In the genomic region with DNA sequence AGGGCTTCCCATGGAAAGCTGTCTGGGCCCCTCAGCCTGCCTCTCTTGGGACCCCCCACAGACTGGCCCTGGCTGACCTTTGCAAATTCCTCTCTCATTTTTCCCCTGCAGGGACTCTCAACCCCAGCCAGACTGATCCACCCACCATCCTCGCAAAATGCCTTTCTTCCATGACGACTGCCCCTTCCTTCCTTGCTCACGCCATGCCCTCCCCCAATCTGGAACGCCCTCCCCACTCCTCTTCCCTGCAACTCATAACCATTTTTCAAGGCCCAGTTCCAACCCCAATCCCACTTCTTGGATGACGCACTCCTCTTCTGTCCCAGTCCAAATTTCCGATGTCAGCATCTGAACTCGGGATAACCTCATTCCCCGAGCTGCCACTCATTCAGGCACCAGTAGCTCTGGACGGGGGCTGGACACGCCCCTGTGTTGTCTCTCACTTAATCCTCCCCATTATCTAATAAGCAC, we compare ENCODE assay signal across 23 cellular contexts. TPM values are rescaled to one million over a fixed set of nuclear protein-coding genes. Genes with fewer than 3 reads are reported as not detected.
DNase-seq lines count a peak whose midpoint lies in the region; ATAC-seq and TF ChIP-seq lines count a peak whose summit lies in the region.
"Had no signal": no experiment of that assay in that cellular context is flagged by ENCODE, and none has a peak within 500 bp of the region (broad histone marks: within the 10 kb centered on the region; RNA-seq: fewer than 3 reads in every experiment).

No MANE protein-coding gene starts in this region.

- no peaks in the 10 kb centered on the region for H3K36me3 ChIP-seq in endodermal cell (ENCODE audit: control insufficient read depth, insufficient read depth, low read length)
- no peaks in the 10 kb centered on the region for H3K36me3 ChIP-seq in mesenchymal stem cell (ENCODE audit: control insufficient read depth in 1 of 2, insufficient read depth in 2 of 2, low read depth in 1 of 2, low read length in 2 of 2)
- no peaks in the 10 kb centered on the region for H3K36me3 ChIP-seq in trophoblast cell (ENCODE audit: control insufficient read depth in 1 of 2, insufficient read depth in 2 of 2, low read length in 2 of 2)
- H3K36me3 ChIP-seq: BLaER1, cardiac muscle cell, SJCRH30 had no signal

- H4K8ac ChIP-seq in mesenchymal stem cell (ENCODE audit: low read length) (no peak overlapping the region), trophoblast cell (ENCODE audit: low read depth, low read length) (no peak overlapping the region)

- no peaks in the 10 kb centered on the region for H3K79me2 ChIP-seq in trophoblast cell (ENCODE audit: control insufficient read depth, insufficient read depth, low read length, poor library complexity)
- H3K79me2 ChIP-seq: hepatocyte had no signal

- no peak overlapping the region for H3K14ac ChIP-seq in mesenchymal stem cell (ENCODE audit: low read length in 2 of 2)
- no peak overlapping the region for H3K14ac ChIP-seq in trophoblast cell (ENCODE audit: low read length)

- H2AK5ac ChIP-seq in mesenchymal stem cell (ENCODE audit: low read length, severe bottlenecking) (no peak overlapping the region), trophoblast cell (ENCODE audit: low read length) (no peak overlapping the region)

- 43 to 78% methylated on average over 9 to 10 of the region's 10 CpGs for WGBS in endodermal cell (ENCODE audit: insufficient coverage in 1 of 2, insufficient read length in 1 of 2), 2 experiments
- 78% methylated on average over 8 of the region's 10 CpGs for WGBS in mesenchymal stem cell
- WGBS in trophoblast cell (ENCODE audit: extremely low coverage, insufficient coverage, insufficient read length), result no CpG with 5 or more reads among the region's 10 CpGs

- peak overlapping the region; percentile 96 for H3K27ac ChIP-seq in endodermal cell (ENCODE audit: low read depth, low read length)
- H3K27ac ChIP-seq in mesenchymal stem cell (ENCODE audit: low read length, poor library complexity, severe bottlenecking), result no peak overlapping the region
- peak overlapping the region; percentile 75 for H3K27ac ChIP-seq in temporal lobe (ENCODE audit: low read depth, low read length)
- H3K27ac ChIP-seq in trophoblast cell (ENCODE audit: low read depth, low read length), result no peak overlapping the region
- H3K27ac ChIP-seq: BLaER1, cardiac muscle cell, hepatocyte, PC-9, SJCRH30 had no signal

- peaks cover 11% of the 10 kb centered on the region for H3K4me1 Mint-ChIP-seq in endodermal cell

- no peak overlapping the region for H3K18ac ChIP-seq in mesenchymal stem cell (ENCODE audit: low read depth in 1 of 2, low read length in 2 of 2)
- no peak overlapping the region for H3K18ac ChIP-seq in trophoblast cell (ENCODE audit: low read length)

- no peak overlapping the region for H3K4me3 Mint-ChIP-seq in endodermal cell

- no peak overlapping the region for H2BK120ac ChIP-seq in mesenchymal stem cell (ENCODE audit: low read depth, low read length)
- H2BK120ac ChIP-seq in trophoblast cell (ENCODE audit: insufficient read depth, low read length, poor library complexity), result no peak overlapping the region

- no peak overlapping the region for H2BK5ac ChIP-seq in mesenchymal stem cell (ENCODE audit: low read depth, low read length, poor library complexity, severe bottlenecking)
- no peak overlapping the region for H2BK5ac ChIP-seq in trophoblast cell (ENCODE audit: low read depth, low read length, poor library complexity)

- H4K12ac ChIP-seq in trophoblast cell (ENCODE audit: low read depth, low read length), result no peak overlapping the region

- H3K4me1 ChIP-seq in endodermal cell (ENCODE audit: control insufficient read depth, insufficient read depth, low read length) (no peaks in the 10 kb centered on the region), mesenchymal stem cell (ENCODE audit: control insufficient read depth, insufficient read depth, low read depth, low read length) (peaks cover 2% of the 10 kb centered on the region), trophoblast cell (ENCODE audit: control insufficient read depth in 1 of 2, insufficient read depth in 2 of 2, low read length in 2 of 2) (peaks cover 0 to 2% of the 10 kb centered on the region in 2 experiments)

- ATAC-seq in Right ventricle myocardium inferior, result peak; percentile 24
- ATAC-seq in GM21529 (IDR thresholded peaks at IDR 0.05; ENCODE audit: unreplicated experiment), result no peak

- intact Hi-C loops in Right ventricle myocardium inferior (cut with DNase I), result no loop called here
- intact Hi-C loops in cardiac septum (cut with DNase I), result no loop called here

- H3K4ac ChIP-seq in mesenchymal stem cell (ENCODE audit: low read depth in 1 of 2, low read length in 2 of 2) (no peak overlapping the region), trophoblast cell (ENCODE audit: low read depth, low read length) (no peak overlapping the region)

- TF ChIP-seq CTCF in endodermal cell (conservative IDR thresholded peaks at IDR 0.05), result no peak

- DNase-seq in Right ventricle myocardium inferior (ENCODE audit: missing footprints), result no peak
- DNase-seq in cardiac septum (ENCODE audit: low spot score), result no peak
- no peak for DNase-seq in endodermal cell
- DNase-seq in mesenchymal stem cell, result no peak
- no peak for DNase-seq in NCI-H1436 treated with DMSO at 0.1 percent for 48 hours (lab: John Stamatoyannopoulos, UW)
- no peak for DNase-seq in trophoblast cell
- DNase-seq: effector CD8-positive, alpha-beta T cell; NCI-H1417 treated with DMSO at 0.1 percent for 48 hours; NCI-H2171 treated with DMSO at 0.1 percent for 48 hours; NCI-H748 treated with DMSO at 0.1 percent for 48 hours; PC-9 had no signal

- H4K91ac ChIP-seq in mesenchymal stem cell (ENCODE audit: low read length), result no peak overlapping the region
- H4K91ac ChIP-seq in trophoblast cell (ENCODE audit: low read depth, low read length), result no peak overlapping the region

- H3K27me3 ChIP-seq in endodermal cell (ENCODE audit: control insufficient read depth, insufficient read depth, low read length, poor library complexity, severe bottlenecking), result peaks cover 20% of the 10 kb centered on the region
- peaks cover 40 to 72% of the 10 kb centered on the region in 2 experiments for H3K27me3 ChIP-seq in mesenchymal stem cell (ENCODE audit: control insufficient read depth in 1 of 2, insufficient read depth in 1 of 2, low read length in 2 of 2)
- peaks cover 10% of the 10 kb centered on the region for H3K27me3 ChIP-seq in trophoblast cell (ENCODE audit: insufficient read depth, low read length)
- H3K27me3 ChIP-seq: BLaER1, cardiac muscle cell had no signal

- no peaks in the 10 kb centered on the region for H3K36me3 Mint-ChIP-seq in endodermal cell (ENCODE audit: low read depth)

- H3K9ac ChIP-seq in endodermal cell (ENCODE audit: extremely low read depth, low read length, poor library complexity, severe bottlenecking) (no peak overlapping the region), mesenchymal stem cell (ENCODE audit: low read length) (peak overlapping the region; percentile 50), trophoblast cell (ENCODE audit: low read length) (no peak overlapping the region)
- H3K9ac ChIP-seq: BLaER1 had no signal

- no peaks in the 10 kb centered on the region for H3K79me1 ChIP-seq in mesenchymal stem cell (replicated peaks; ENCODE audit: low read length, poor library complexity, severe bottlenecking)
- no peaks in the 10 kb centered on the region for H3K79me1 ChIP-seq in trophoblast cell (ENCODE audit: low read length)

- H3K23ac ChIP-seq in mesenchymal stem cell (ENCODE audit: low read length in 2 of 2) (no peak overlapping the region), trophoblast cell (ENCODE audit: low read length) (no peak overlapping the region)

- H3K9me3 ChIP-seq in endodermal cell (ENCODE audit: control insufficient read depth, low read length) (no peaks in the 10 kb centered on the region), mesenchymal stem cell (ENCODE audit: control insufficient read depth, low read length) (no peaks in the 10 kb centered on the region), trophoblast cell (ENCODE audit: insufficient read depth, low read depth, low read length) (no peaks in the 10 kb centered on the region)
- H3K9me3 ChIP-seq: SJCRH30 had no signal

- H3K4me3 ChIP-seq in endodermal cell (ENCODE audit: low read length) (no peak overlapping the region), mesenchymal stem cell (ENCODE audit: insufficient read depth in 1 of 2, low read depth in 1 of 2, low read length in 2 of 2) (peak overlapping the region in 1 of 2 experiments; percentile 57), trophoblast cell (ENCODE audit: low read depth, low read length) (no peak overlapping the region)
- H3K4me3 ChIP-seq: BLaER1, cardiac muscle cell, hepatocyte, PC-9, SJCRH30 had no signal

- H3K27me3 Mint-ChIP-seq in endodermal cell (ENCODE audit: insufficient read depth), result peaks cover 29% of the 10 kb centered on the region

- H2AFZ ChIP-seq in mesenchymal stem cell (ENCODE audit: low read depth, low read length) (no peak overlapping the region), trophoblast cell (ENCODE audit: insufficient read depth, low read length, poor library complexity) (no peak overlapping the region)
- H2AFZ ChIP-seq: hepatocyte, PC-9 had no signal

- no peak overlapping the region for H2BK12ac ChIP-seq in mesenchymal stem cell (ENCODE audit: low read length in 2 of 2)
- H2BK12ac ChIP-seq in trophoblast cell (ENCODE audit: low read length), result no peak overlapping the region

- no peaks in the 10 kb centered on the region for H3K9me3 Mint-ChIP-seq in endodermal cell

- H3K4me2 ChIP-seq in mesenchymal stem cell (ENCODE audit: low read length, poor library complexity, severe bottlenecking), result no peak overlapping the region
- no peak overlapping the region for H3K4me2 ChIP-seq in trophoblast cell (ENCODE audit: low read length)
- H3K4me2 ChIP-seq: hepatocyte, PC-9 had no signal

- no peak overlapping the region for H3K27ac Mint-ChIP-seq in endodermal cell
- H3K27ac Mint-ChIP-seq: progenitor cell of endocrine pancreas had no signal

- no peak overlapping the region for H2BK15ac ChIP-seq in mesenchymal stem cell (ENCODE audit: low read depth, poor library complexity, severe bottlenecking)

RNA-seq across cellular contexts. Expression of a gene that starts 1.3 kb away (rescaled TPM):
- total RNA-seq in Right ventricle myocardium inferior, result not detected
- not detected for total RNA-seq in cardiac septum
- not detected for total RNA-seq in endodermal cell
- polyA plus RNA-seq in endodermal cell (2013, experiment 1 of 2), result 0.89 TPM
- polyA plus RNA-seq in endodermal cell (2013, experiment 2 of 2), result 0.50 TPM
- polyA plus RNA-seq in mesenchymal stem cell (2013, experiment 1 of 2), result not detected
- polyA plus RNA-seq in mesenchymal stem cell (2013, experiment 2 of 2), result not detected
- 0.25 TPM for total RNA-seq in temporal lobe
- not detected in 2 replicates for polyA plus RNA-seq in trophoblast cell (2013)
- total RNA-seq: cardiac muscle cell, fibroblast of lung, G401, hepatocyte, lung microvascular endothelial cell, myocyte, PC-9, progenitor cell of endocrine pancreas, SJCRH30, subcutaneous adipose tissue had no signal
- polyA plus RNA-seq: cardiac muscle cell, fibroblast of lung, hepatocyte had no signal

RNA-seq across cellular contexts. Expression of a gene that starts 53.3 kb away (rescaled TPM):
- 0.16 TPM for total RNA-seq in Right ventricle myocardium inferior
- 0.08 TPM for total RNA-seq in cardiac septum
- 1 to 10 TPM in 1 of 2 donors, under 1 TPM in 1; 0.27 to 2.4 TPM for total RNA-seq in endodermal cell
- 3.7 TPM for polyA plus RNA-seq in endodermal cell (2013, experiment 1 of 2)
- 3.4 TPM for polyA plus RNA-seq in endodermal cell (2013, experiment 2 of 2)
- polyA plus RNA-seq in mesenchymal stem cell (2013, experiment 1 of 2), result not detected
- polyA plus RNA-seq in mesenchymal stem cell (2013, experiment 2 of 2), result not detected
- total RNA-seq in temporal lobe, result under 0.01 TPM
- not detected in 2 replicates for polyA plus RNA-seq in trophoblast cell (2013)
- total RNA-seq: G401, myocyte, PC-9, SJCRH30 had no signal
- polyA plus RNA-seq: cardiac muscle cell, fibroblast of lung had no signal

RNA-seq across cellular contexts. Expression of a gene that starts 59.4 kb away (rescaled TPM):
- total RNA-seq in Right ventricle myocardium inferior, result 39.2 TPM
- total RNA-seq in cardiac septum, result 17.9 TPM
- total RNA-seq in endodermal cell, result 1 to 10 TPM; 1.2 to 1.6 TPM
- 20.3 TPM for polyA plus RNA-seq in endodermal cell (2013, experiment 1 of 2)
- 18.3 TPM for polyA plus RNA-seq in endodermal cell (2013, experiment 2 of 2)
- 2.0 TPM for polyA plus RNA-seq in mesenchymal stem cell (2013, experiment 1 of 2)
- 2.7 TPM for polyA plus RNA-seq in mesenchymal stem cell (2013, experiment 2 of 2)
- 6.4 TPM for total RNA-seq in temporal lobe
- 2.8 and 3.0 TPM in 2 replicates for polyA plus RNA-seq in trophoblast cell (2013)

Comparison
In these comparisons a context has a peak if more than half of its experiments do, and no peak if none do; other contexts are left out.
1. H3K27ac ChIP-seq: peak in endodermal cell (single experiment) and temporal lobe (single experiment); none in mesenchymal stem cell (single experiment) and trophoblast cell (single experiment).